26 cellular contexts compared by ENCODE assay signal in genomic region chr4:96228463-96228862, GRCh38.
DNase-seq lines count a peak whose midpoint lies in the region; FAIRE-seq and TF ChIP-seq lines count a peak whose summit lies in the region.
"Had no signal": no experiment of that assay in that cellular context is flagged by ENCODE, and none has a peak within 500 bp of the region (broad histone marks: within the 10 kb centered on the region; RNA-seq: fewer than 3 reads in every experiment).

No MANE protein-coding gene starts in this region.

- H4K8ac ChIP-seq in H1 (ENCODE audit: extremely low read depth, insufficient read depth, low read length) = no peak overlapping the region
- no peak overlapping the region for H4K8ac ChIP-seq in trophoblast cell (ENCODE audit: low read depth, low read length)

- H3K4me2 ChIP-seq in H1 (ENCODE audit: insufficient read depth in 1 of 2, low read depth in 2 of 2, low read length in 2 of 2) (no peak overlapping the region), trophoblast cell (ENCODE audit: low read length) (no peak overlapping the region)
- H3K4me2 ChIP-seq: BLaER1 had no signal

- H3K36me3 ChIP-seq in H1 (ENCODE audit: control insufficient read depth in 2 of 4, insufficient read depth in 4 of 4, low read length in 3 of 4) = peaks cover 0 to 3% (median 0%) of the 10 kb centered on the region in 4 experiments; a peak in 1 of 8 replicates
- H3K36me3 ChIP-seq in trophoblast cell (ENCODE audit: control insufficient read depth in 1 of 2, insufficient read depth in 2 of 2, low read length in 2 of 2) = no peaks in the 10 kb centered on the region
- no peaks in the 10 kb centered on the region for H3K36me3 ChIP-seq in breast epithelium
- H3K36me3 ChIP-seq: BLaER1, tibial artery had no signal

- H2BK15ac ChIP-seq in H1 (ENCODE audit: low read length) = no peak overlapping the region

- no peaks in the 10 kb centered on the region for H3K27me3 ChIP-seq in H1 (replicated peaks in 1 of 4; ENCODE audit: control insufficient read depth in 3 of 4, extremely low read depth in 1 of 4, insufficient read depth in 3 of 4, low read length in 3 of 4)
- no peaks in the 10 kb centered on the region for H3K27me3 ChIP-seq in trophoblast cell (ENCODE audit: insufficient read depth, low read length)
- no peaks in the 10 kb centered on the region for H3K27me3 ChIP-seq in breast epithelium
- H3K27me3 ChIP-seq: BLaER1, tibial artery had no signal

- no peaks in the 10 kb centered on the region for H4K20me1 ChIP-seq in H1 (replicated peaks in 1 of 2; ENCODE audit: control insufficient read depth in 1 of 2, insufficient read depth in 2 of 2, low read length in 2 of 2)
- H4K20me1 ChIP-seq: BLaER1 had no signal

- H3K14ac ChIP-seq in H1 (ENCODE audit: insufficient read length) (no peak overlapping the region), trophoblast cell (ENCODE audit: low read length) (no peak overlapping the region)

- no peak for TF ChIP-seq EP300 in H1 (IDR thresholded peaks at IDR 0.05; ENCODE audit: borderline replicate concordance in 1 of 2, low read depth in 2 of 2, low read length in 2 of 2)

- peak in 1 of 2 experiments; percentile 7; a peak in 1 of 4 replicates for TF ChIP-seq RAD21 in H1 (IDR thresholded peaks at IDR 0.05 in 1 of 2, conservative IDR thresholded peaks at IDR 0.05 in 1 of 2; ENCODE audit: low read depth in 2 of 2, low read length in 2 of 2)

- H3K79me2 ChIP-seq in H1 (ENCODE audit: control insufficient read depth in 1 of 2, insufficient read depth in 2 of 2, low read length in 2 of 2) = no peaks in the 10 kb centered on the region
- H3K79me2 ChIP-seq in trophoblast cell (ENCODE audit: control insufficient read depth, insufficient read depth, low read length, poor library complexity) = no peaks in the 10 kb centered on the region

- TF ChIP-seq CTCF in H1 (IDR thresholded peaks at IDR 0.05; ENCODE audit: control extremely low read depth in 1 of 3, insufficient read depth in 1 of 3, low read depth in 1 of 3, low read length in 3 of 3) (no peak), breast epithelium (IDR thresholded peaks at IDR 0.05) (no peak)

- DNase-seq in ELF-1 (ENCODE audit: low read depth, low spot score) = peak; percentile 44
- peak; percentile 10 for DNase-seq in LHCN-M2 (ENCODE audit: low read depth)
- no peak for DNase-seq in H1 (ENCODE audit: low read depth in 1 of 2, low spot score in 2 of 2)
- peak; percentile 11 to 58 for DNase-seq in trophoblast cell
- DNase-seq in breast epithelium (ENCODE audit: low spot score in 2 of 2) = no peak
- no peak for DNase-seq in NCI-H446 treated with DMSO at 0.1 percent for 48 hours (lab: John Stamatoyannopoulos, UW)
- DNase-seq in NCI-H1048 (lab: John Stamatoyannopoulos, UW) = no peak
- DNase-seq: activated CD4-positive, alpha-beta T cell treated with anti-CD3 and anti-CD28 coated beads for 4 hours; activated CD8-positive, alpha-beta T cell treated with anti-CD3 and anti-CD28 coated beads, Interleukin-2, amount 10 ng/mL, durations not matched to agents 7 days and 5 days; activated naive CD4-positive, alpha-beta T cell treated with anti-CD3 and anti-CD28 coated beads, Interleukin-2, amount 50 U/mL, for 16 hours; amygdala; effector CD4-positive, alpha-beta T cell; left ventricle myocardium superior; NCI-H1092 treated with DMSO at 0.1 percent for 48 hours; NCI-H1694 treated with DMSO at 0.1 percent for 48 hours; NCI-H2171 treated with DMSO at 0.1 percent for 48 hours; NCI-H524; occipital lobe; psoas muscle; stimulated activated CD4-positive, alpha-beta T cell treated with anti-CD3 and anti-CD28 coated beads, Interleukin-15, amount 100 ng/mL, for 24 hours; stimulated activated CD4-positive, alpha-beta T cell treated with anti-CD3 and anti-CD28 coated beads, Interleukin-4, amount 100 ng/mL, for 4 hours; tibial artery had no signal

- H4K91ac ChIP-seq in H1 (replicated peaks; ENCODE audit: insufficient read length, low read length) (peak overlapping the region; percentile 72), trophoblast cell (ENCODE audit: low read depth, low read length) (no peak overlapping the region)

- H3K23me2 ChIP-seq in H1 (ENCODE audit: low read depth, low read length) = no peaks in the 10 kb centered on the region

- H4K5ac ChIP-seq in H1 (ENCODE audit: insufficient read length, low read depth, low read length) = no peak overlapping the region

- TF ChIP-seq POLR2A in H1 (IDR thresholded peaks at IDR 0.05; ENCODE audit: control extremely low read depth in 1 of 2, low read depth in 2 of 2, low read length in 2 of 2) (no peak), breast epithelium (IDR thresholded peaks at IDR 0.05) (no peak)

- intact Hi-C loops in breast epithelium (cut with DNase I; ENCODE audit: low total_unique reads) = no loop called here

- peak overlapping the region; percentile 63 for H2BK120ac ChIP-seq in H1 (replicated peaks; ENCODE audit: low read depth, low read length)
- H2BK120ac ChIP-seq in trophoblast cell (ENCODE audit: insufficient read depth, low read length, poor library complexity) = no peak overlapping the region

- WGBS in H1 (ENCODE audit: extremely low coverage in 1 of 2, insufficient coverage in 1 of 2, insufficient read length in 1 of 2, insufficient replicate concordance in 2 of 2, low coverage in 1 of 2, low lambda C conversion rate in 2 of 2, missing lambda C conversion rate in 1 of 2), 2 experiments = 83% methylated on average over 4 of the region's 4 CpGs; no CpG with 5 or more reads in 1 of the 2 experiments
- no CpG with 5 or more reads among the region's 4 CpGs for WGBS in trophoblast cell (ENCODE audit: extremely low coverage, insufficient coverage, insufficient read length)

- CTCF ChIA-PET in H1 (lab: Charles Lee; ENCODE audit: partially characterized antibody) = no interaction called here

- H3K79me1 ChIP-seq in H1 (ENCODE audit: low read depth, low read length) (no peaks in the 10 kb centered on the region), trophoblast cell (ENCODE audit: low read length) (no peaks in the 10 kb centered on the region)

- H2AK5ac ChIP-seq in H1 (ENCODE audit: low read depth, low read length) (no peak overlapping the region), trophoblast cell (ENCODE audit: low read length) (no peak overlapping the region)

- H2BK5ac ChIP-seq in H1 (ENCODE audit: low read depth, low read length) = no peak overlapping the region; the same call in 1 of the 2 replicates
- no peak overlapping the region for H2BK5ac ChIP-seq in trophoblast cell (ENCODE audit: low read depth, low read length, poor library complexity)

- H3K23ac ChIP-seq in H1 (ENCODE audit: insufficient read length) (no peak overlapping the region), trophoblast cell (ENCODE audit: low read length) (no peak overlapping the region)

- no peak overlapping the region for H3K27ac ChIP-seq in H1 (ENCODE audit: low read depth, low read length)
- no peak overlapping the region for H3K27ac ChIP-seq in trophoblast cell (ENCODE audit: low read depth, low read length)
- H3K27ac ChIP-seq in breast epithelium = no peak overlapping the region
- H3K27ac ChIP-seq: BLaER1, epithelial cell of prostate, psoas muscle, tibial artery had no signal

- FAIRE-seq in H1 (lab: Jason Lieb, UNC) = no peak
- FAIRE-seq: G401.6, keratinocyte had no signal

- peak overlapping the region; percentile 79; the same call in 1 of the 2 replicates for H2AFZ ChIP-seq in H1 (ENCODE audit: low read length)
- no peak overlapping the region for H2AFZ ChIP-seq in trophoblast cell (ENCODE audit: insufficient read depth, low read length, poor library complexity)

- H2BK12ac ChIP-seq in H1 (ENCODE audit: low read depth, low read length) (peak overlapping the region; percentile 6; the same call in 1 of the 2 replicates), trophoblast cell (ENCODE audit: low read length) (no peak overlapping the region)

- H3K4me1 ChIP-seq in H1 (replicated peaks in 1 of 4; ENCODE audit: control insufficient read depth in 3 of 4, insufficient read depth in 4 of 4, low read length in 3 of 4) (no peaks in the 10 kb centered on the region; a peak in 2 of 7 replicates), trophoblast cell (ENCODE audit: control insufficient read depth in 1 of 2, insufficient read depth in 2 of 2, low read length in 2 of 2) (no peaks in the 10 kb centered on the region), breast epithelium (no peaks in the 10 kb centered on the region)
- H3K4me1 ChIP-seq: BLaER1, psoas muscle, tibial artery had no signal

- no peak overlapping the region for H3K4me3 ChIP-seq in H1 (ENCODE audit: extremely low read depth in 1 of 4, insufficient read depth in 2 of 4, low read depth in 3 of 4, low read length in 4 of 4)
- H3K4me3 ChIP-seq in trophoblast cell (ENCODE audit: low read depth, low read length) = no peak overlapping the region
- no peak overlapping the region for H3K4me3 ChIP-seq in breast epithelium
- H3K4me3 ChIP-seq: BLaER1, psoas muscle, tibial artery had no signal

- H3K9me3 ChIP-seq in H1 (ENCODE audit: insufficient read depth in 2 of 2, low read depth in 1 of 2, low read length in 1 of 2) = peaks cover 0 to 4% of the 10 kb centered on the region in 2 experiments; a peak in 2 of 4 replicates
- no peaks in the 10 kb centered on the region for H3K9me3 ChIP-seq in trophoblast cell (ENCODE audit: insufficient read depth, low read depth, low read length)
- no peaks in the 10 kb centered on the region for H3K9me3 ChIP-seq in breast epithelium
- H3K9me3 ChIP-seq: BLaER1, psoas muscle, tibial artery had no signal

- H3K18ac ChIP-seq in H1 (ENCODE audit: extremely low read depth, low read length) = no peak overlapping the region
- H3K18ac ChIP-seq in trophoblast cell (ENCODE audit: low read length) = no peak overlapping the region

- no peak overlapping the region for H3K9ac ChIP-seq in H1 (replicated peaks in 1 of 4; ENCODE audit: extremely low read depth in 1 of 4, low read depth in 3 of 4, low read length in 3 of 4)
- H3K9ac ChIP-seq in trophoblast cell (ENCODE audit: low read length) = no peak overlapping the region
- H3K9ac ChIP-seq: BLaER1 had no signal

- POLR2A ChIA-PET in H1 (lab: Charles Lee; ENCODE audit: partially characterized antibody) = no interaction called here

- H4K12ac ChIP-seq in trophoblast cell (ENCODE audit: low read depth, low read length) = no peak overlapping the region

- no peak overlapping the region for H2BK20ac ChIP-seq in H1 (ENCODE audit: low read length)

- H3K4ac ChIP-seq in H1 (replicated peaks; ENCODE audit: insufficient read length, low read depth, low read length) = no peak overlapping the region
- H3K4ac ChIP-seq in trophoblast cell (ENCODE audit: low read depth, low read length) = no peak overlapping the region

- no peak overlapping the region for H3K56ac ChIP-seq in H1 (replicated peaks; ENCODE audit: insufficient read length, low read depth, low read length)

TF ChIP-seq in H1, 55 proteins besides CTCF, POLR2A, EP300 and RAD21 (continues in another document):
- TF ChIP-seq MAFK (IDR thresholded peaks at IDR 0.05; ENCODE audit: low read depth, low read length) (no peak), JUN (IDR thresholded peaks at IDR 0.05; ENCODE audit: low read depth, low read length) (no peak), RXRA (IDR thresholded peaks at IDR 0.05; ENCODE audit: insufficient read depth, low read depth, low read length) (no peak), EGR1 (IDR thresholded peaks at IDR 0.05; ENCODE audit: borderline replicate concordance, low read depth, low read length) (0 out of 2 replicates have a peak, but pooled peaks have one; percentile 10), SIX5 (IDR thresholded peaks at IDR 0.05; ENCODE audit: low read depth, low read length) (no peak)

Comparison
In these comparisons a context has a peak if more than half of its experiments do, and no peak if none do; other contexts are left out.
1. DNase-seq: peak in ELF-1 (single experiment), LHCN-M2 (single experiment) and trophoblast cell (2 of 2); none in H1 (0 of 2), breast epithelium (0 of 2), NCI-H446 treated with DMSO at 0.1 percent for 48 hours (single experiment) and NCI-H1048 (single experiment).